ENCODE assay signal across 25 cellular contexts in the genomic region with DNA sequence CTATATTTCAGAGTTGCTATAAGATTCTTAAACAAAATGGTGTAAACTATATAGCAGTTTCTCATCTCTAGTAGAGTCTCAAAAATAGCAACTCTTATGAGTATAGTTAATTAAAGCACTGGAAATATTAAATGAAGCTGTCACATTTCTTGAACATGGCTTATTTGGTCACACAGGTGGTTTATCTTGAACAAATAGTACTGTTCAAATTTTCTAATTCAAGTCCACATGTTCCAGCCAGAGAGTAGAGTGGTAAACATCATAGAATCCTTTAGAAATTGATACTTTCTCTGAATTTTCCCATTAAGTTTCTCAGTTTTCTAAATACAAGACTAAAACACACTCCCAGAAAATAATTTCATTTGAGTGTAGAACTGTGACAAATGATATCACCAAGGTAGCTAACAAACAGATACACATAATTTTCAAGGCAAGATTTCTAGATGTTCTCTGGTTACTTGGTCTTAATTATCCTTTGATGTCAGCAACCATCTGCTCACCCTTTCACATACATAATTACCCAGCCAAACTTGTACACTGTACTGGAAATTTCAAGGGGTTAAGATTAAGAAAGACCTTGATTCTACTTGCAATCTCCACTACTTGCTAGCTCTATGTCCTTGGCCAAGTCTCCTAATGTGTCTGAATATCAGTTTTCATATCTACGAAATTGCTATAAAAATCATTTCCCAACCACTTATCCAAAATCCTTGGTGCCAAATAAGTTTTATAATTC.
"Had no signal": no experiment of that assay in that cellular context is flagged by ENCODE, and none has a peak within 500 bp of the region (broad histone marks: within the 10 kb centered on the region; RNA-seq: fewer than 3 reads in every experiment).

No MANE protein-coding gene starts in this region.

- H3K4me3 ChIP-seq: esophagus muscularis mucosa, gastroesophageal sphincter, heart left ventricle, hepatocyte, left lung, neural progenitor cell, prostate gland, right atrium auricular region, smooth muscle cell, stomach, thyroid gland, vagina had no signal

- H3K9me3 ChIP-seq: esophagus muscularis mucosa, gastroesophageal sphincter, left lung, prostate gland, right atrium auricular region, thyroid gland, vagina had no signal

- H3K27ac ChIP-seq: esophagus muscularis mucosa, foreskin keratinocyte, gastroesophageal sphincter, heart left ventricle, hepatocyte, left lung, neural progenitor cell, prostate gland, right atrium auricular region, stomach, thyroid gland, vagina had no signal

- ATAC-seq: foreskin keratinocyte; gastroesophageal sphincter; heart left ventricle; left cardiac atrium; left lung; naive thymus-derived CD4-positive, alpha-beta T cell; sciatic nerve; stimulated activated effector memory CD8-positive, alpha-beta T cell treated with anti-CD3 and anti-CD28 coated beads, Interleukin-12 subunit alpha, Interleukin-12 subunit beta, amount 100 ng/mL, for 72 hours had no signal

- H3K27me3 ChIP-seq: esophagus muscularis mucosa, foreskin keratinocyte, gastroesophageal sphincter, hepatocyte, neural progenitor cell, right atrium auricular region, thyroid gland, vagina had no signal

- DNase-seq: dermis blood vessel endothelial cell; effector memory CD4-positive, alpha-beta T cell; foreskin keratinocyte; heart left ventricle; left cardiac atrium; left lung; mesenchymal stem cell; naive thymus-derived CD4-positive, alpha-beta T cell; stimulated activated CD4-positive, alpha-beta T cell treated with anti-CD3 and anti-CD28 coated beads, Interleukin-12 subunit alpha, Interleukin-12 subunit beta, amount 100 ng/mL, for 4 hours; stimulated activated CD4-positive, alpha-beta T cell treated with anti-CD3 and anti-CD28 coated beads, Interleukin-1b, Interleukin-23, amount 100 ng/mL, for 48 hours; stimulated activated CD4-positive, alpha-beta T cell treated with anti-CD3 and anti-CD28 coated beads, Interleukin-4, amount 100 ng/mL, for 1 hour; stimulated activated naive CD4-positive, alpha-beta T cell treated with Interleukin-2 at 50 U/mL for 16 hours; stomach; thyroid gland; trophoblast cell had no signal

- H3K4me1 ChIP-seq: esophagus muscularis mucosa, foreskin keratinocyte, gastroesophageal sphincter, heart left ventricle, left lung, prostate gland, right atrium auricular region, stomach, thyroid gland, vagina had no signal

- H3K36me3 ChIP-seq: esophagus muscularis mucosa, gastroesophageal sphincter, heart left ventricle, left lung, neural progenitor cell, prostate gland, right atrium auricular region, stomach, thyroid gland, vagina had no signal
